In genomic region chr12:106481246-106481645, GRCh38 we compare ENCODE assay signal across 22 cellular contexts.
DNase-seq lines count a peak whose midpoint lies in the region; ATAC-seq and TF ChIP-seq lines count a peak whose summit lies in the region.
"Had no signal": no experiment of that assay in that cellular context is flagged by ENCODE, and none has a peak within 500 bp of the region (broad histone marks: within the 10 kb centered on the region; RNA-seq: fewer than 3 reads in every experiment).

No MANE protein-coding gene starts in this region.

- H3K27ac ChIP-seq in caudate nucleus (ENCODE audit: low read depth, low read length) = no peak overlapping the region
- no peak overlapping the region for H3K27ac ChIP-seq in naive thymus-derived CD4-positive, alpha-beta T cell (ENCODE audit: low read depth, low read length)
- H3K27ac ChIP-seq: A549; BLaER1 treated with 17β-estradiol and CSF1 and Interleukin-3, amounts not matched to agents 10 nM and 100 nM had no signal

- ATAC-seq in naive thymus-derived CD4-positive, alpha-beta T cell = no peak
- ATAC-seq: A549, GM12878 had no signal

- peak in 35 of 61 donors; percentile 1 to 80 (median 22) for DNase-seq in caudate nucleus (lab: John Stamatoyannopoulos, UW)
- no peak for DNase-seq in neural crest cell (ENCODE audit: low read depth, low spot score)
- DNase-seq in putamen (ENCODE audit: low spot score) = peak; percentile 43
- DNase-seq in stimulated activated CD4-positive, alpha-beta T cell treated with anti-CD3 and anti-CD28 coated beads, Interleukin-1b, Interleukin-23, amount 100 ng/mL, for 48 hours = no peak
- DNase-seq in NCI-H1048 (lab: John Stamatoyannopoulos, UW) = no peak
- no peak for DNase-seq in naive thymus-derived CD4-positive, alpha-beta T cell
- DNase-seq: 8988T; ACHN; AML-193; BE2C; CD4-positive, alpha-beta T cell; CD8-positive, alpha-beta memory T cell; DMS 273 treated with DMSO at 0.1 percent for 48 hours; DMS79; EL; GDM1; H7; HCEC 1CT had no signal

- intact Hi-C loops in naive thymus-derived CD4-positive, alpha-beta T cell (cut with micrococcal nuclease) = no loop called here

- no peaks in the 10 kb centered on the region for H3K27me3 ChIP-seq in naive thymus-derived CD4-positive, alpha-beta T cell (ENCODE audit: control insufficient read depth in 2 of 2, insufficient read depth in 2 of 2, low read length in 2 of 2)
- H3K27me3 ChIP-seq: BE2C; BLaER1 treated with 17β-estradiol and CSF1 and Interleukin-3, amounts not matched to agents 10 nM and 100 nM had no signal

- H3K36me3 ChIP-seq in naive thymus-derived CD4-positive, alpha-beta T cell (ENCODE audit: control insufficient read depth in 2 of 3, insufficient read depth in 3 of 3, low read length in 3 of 3) = no peaks in the 10 kb centered on the region

- no peaks in the 10 kb centered on the region for H3K4me1 ChIP-seq in naive thymus-derived CD4-positive, alpha-beta T cell (ENCODE audit: control insufficient read depth in 2 of 2, insufficient read depth in 2 of 2, low read length in 2 of 2)
- H3K4me1 ChIP-seq: A549; BE2C; BLaER1 treated with 17β-estradiol and CSF1 and Interleukin-3, amounts not matched to agents 10 nM and 100 nM had no signal

- H3K9me3 Mint-ChIP-seq in neural crest cell = no peaks in the 10 kb centered on the region
- H3K9me3 Mint-ChIP-seq in naive thymus-derived CD4-positive, alpha-beta T cell = peaks cover 0 to 1% (median 0%) of the 10 kb centered on the region in 11 donors
- H3K9me3 Mint-ChIP-seq: CD4-positive, alpha-beta T cell had no signal

- TF ChIP-seq CTCF in neural crest cell (conservative IDR thresholded peaks at IDR 0.05) = no peak

- H3K36me3 Mint-ChIP-seq in neural crest cell (ENCODE audit: low read depth) = peaks cover 20% of the 10 kb centered on the region
- peaks cover 0 to 52% (median 39%) of the 10 kb centered on the region in 5 donors for H3K36me3 Mint-ChIP-seq in naive thymus-derived CD4-positive, alpha-beta T cell

- peak overlapping the region; percentile 29 for H3K27ac Mint-ChIP-seq in neural crest cell (ENCODE audit: unreplicated experiment)
- no peak overlapping the region for H3K27ac Mint-ChIP-seq in naive thymus-derived CD4-positive, alpha-beta T cell
- H3K27ac Mint-ChIP-seq: CD14-positive monocyte; CD4-positive, alpha-beta T cell had no signal

- POLR2A ChIA-PET in naive thymus-derived CD4-positive, alpha-beta T cell (lab: Charles Lee) = interaction anchor here (0.6 kb wide), 1 partner anchor 11 kb away, joined by 3 read pairs; no protein-coding TSS in a partner anchor

- CTCF ChIA-PET in naive thymus-derived CD4-positive, alpha-beta T cell (lab: Charles Lee) = no interaction called here

- no peak overlapping the region for H3K4me3 Mint-ChIP-seq in neural crest cell
- no peak overlapping the region for H3K4me3 Mint-ChIP-seq in naive thymus-derived CD4-positive, alpha-beta T cell
- H3K4me3 Mint-ChIP-seq: CD14-positive monocyte; CD4-positive, alpha-beta T cell; CD8-positive, alpha-beta memory T cell had no signal

- no peak overlapping the region for H3K4me3 ChIP-seq in naive thymus-derived CD4-positive, alpha-beta T cell (ENCODE audit: low read length)
- H3K4me3 ChIP-seq: A549; BLaER1 treated with 17β-estradiol and CSF1 and Interleukin-3, amounts not matched to agents 10 nM and 100 nM; GM12878 had no signal

- H3K4me1 Mint-ChIP-seq in neural crest cell = peaks cover 21% of the 10 kb centered on the region
- H3K4me1 Mint-ChIP-seq in naive thymus-derived CD4-positive, alpha-beta T cell = peaks cover 0 to 2% (median 0%) of the 10 kb centered on the region in 7 donors
- H3K4me1 Mint-ChIP-seq: CD14-positive monocyte; CD8-positive, alpha-beta memory T cell had no signal

- H3K9me3 ChIP-seq in naive thymus-derived CD4-positive, alpha-beta T cell (ENCODE audit: control insufficient read depth in 2 of 3, low read length in 3 of 3) = no peaks in the 10 kb centered on the region
- H3K9me3 ChIP-seq: A549, BE2C had no signal

- no peaks in the 10 kb centered on the region for H3K27me3 Mint-ChIP-seq in neural crest cell (ENCODE audit: low read depth)
- no peaks in the 10 kb centered on the region for H3K27me3 Mint-ChIP-seq in naive thymus-derived CD4-positive, alpha-beta T cell
- H3K27me3 Mint-ChIP-seq: CD4-positive, alpha-beta T cell; CD8-positive, alpha-beta memory T cell had no signal

Comparison
In these comparisons a context has a peak if more than half of its experiments do, and no peak if none do; other contexts are left out.
1. DNase-seq: peak in caudate nucleus (35 of 61) and putamen (single experiment); none in neural crest cell (single experiment), stimulated activated CD4-positive, alpha-beta T cell treated with anti-CD3 and anti-CD28 coated beads, Interleukin-1b, Interleukin-23, amount 100 ng/mL, for 48 hours (single experiment), NCI-H1048 (single experiment) and naive thymus-derived CD4-positive, alpha-beta T cell (0 of 9).